ENCODE assay signal across 10 cellular contexts in the genomic region with DNA sequence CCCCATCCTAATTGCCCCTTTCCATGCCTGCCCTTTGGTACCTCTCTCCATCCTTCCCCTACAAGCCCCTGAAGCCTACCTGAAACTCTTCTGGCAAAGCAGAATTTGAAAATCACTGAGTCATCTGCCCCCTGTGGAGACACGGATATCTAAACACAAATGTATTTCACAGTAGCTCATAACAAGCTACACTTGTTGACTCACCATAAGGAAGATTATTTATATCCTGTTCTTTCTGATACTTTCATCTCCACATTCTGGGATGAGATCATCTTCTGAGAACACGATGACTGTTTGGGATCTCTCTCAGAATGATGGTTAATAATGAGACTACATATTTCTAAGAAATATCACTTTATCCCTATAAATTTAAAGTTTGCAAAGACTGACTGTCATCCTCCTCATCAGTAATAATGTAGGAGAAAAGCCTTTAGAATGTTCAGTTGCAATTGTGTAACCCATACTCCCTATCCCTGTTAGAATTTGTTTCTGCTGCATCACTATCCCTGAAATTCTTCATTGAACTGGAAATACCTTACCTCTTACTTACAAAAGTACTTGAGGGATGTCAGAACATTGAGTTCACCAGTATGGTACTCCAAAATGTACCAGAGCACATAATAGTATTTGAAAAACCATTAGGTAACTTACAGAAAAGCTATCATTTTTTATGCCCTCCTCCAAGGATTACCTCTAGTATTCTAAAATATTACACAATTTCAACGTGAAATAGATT. TPM values are rescaled to one million over a fixed set of nuclear protein-coding genes. Genes with fewer than 3 reads are reported as not detected.
DNase-seq lines count a peak whose midpoint lies in the region; ATAC-seq and TF ChIP-seq lines count a peak whose summit lies in the region.
"Had no signal": no experiment of that assay in that cellular context is flagged by ENCODE, and none has a peak within 500 bp of the region (broad histone marks: within the 10 kb centered on the region; RNA-seq: fewer than 3 reads in every experiment).

No MANE protein-coding gene starts in this region.

- peak overlapping the region in 2 of 4 donors; percentile 48 to 49 for H3K27ac ChIP-seq in esophagus squamous epithelium

- peaks cover 33% of the 10 kb centered on the region for H3K36me3 Mint-ChIP-seq in HFFc6 (ENCODE audit: low read depth)
- H3K36me3 Mint-ChIP-seq in activated naive CD4-positive, alpha-beta T cell treated with anti-CD3 and anti-CD28 coated beads for 36 hours (ENCODE audit: low read depth): no peaks in the 10 kb centered on the region

- no peaks in the 10 kb centered on the region for H3K27me3 ChIP-seq in esophagus squamous epithelium

- intact Hi-C loops in esophagus squamous epithelium (cut with DNase I): loop anchor here (10.0 kb wide), 1 partner anchor 48 kb away; no protein-coding TSS in a partner anchor
- intact Hi-C loops in activated naive CD4-positive, alpha-beta T cell treated with anti-CD3 and anti-CD28 coated beads for 36 hours (cut with micrococcal nuclease): no loop called here

- peak overlapping the region; percentile 86 for H3K27ac Mint-ChIP-seq in HFFc6
- no peak overlapping the region for H3K27ac Mint-ChIP-seq in activated naive CD4-positive, alpha-beta T cell treated with anti-CD3 and anti-CD28 coated beads for 36 hours

- peaks cover 63% of the 10 kb centered on the region for H3K4me1 Mint-ChIP-seq in HFFc6 (ENCODE audit: low read depth)
- no peaks in the 10 kb centered on the region for H3K4me1 Mint-ChIP-seq in activated naive CD4-positive, alpha-beta T cell treated with anti-CD3 and anti-CD28 coated beads for 36 hours (ENCODE audit: low read depth)

- 31% methylated on average over 3 of the region's 3 CpGs for WGBS in esophagus squamous epithelium, 2 donors

- H3K27me3 Mint-ChIP-seq in HFFc6 (ENCODE audit: insufficient read depth): no peaks in the 10 kb centered on the region
- peaks cover 9% of the 10 kb centered on the region for H3K27me3 Mint-ChIP-seq in activated naive CD4-positive, alpha-beta T cell treated with anti-CD3 and anti-CD28 coated beads for 36 hours (ENCODE audit: low read depth)

- H3K4me3 ChIP-seq in AG04449 (ENCODE audit: low read depth, low read length): no peak overlapping the region
- H3K4me3 ChIP-seq in esophagus squamous epithelium: no peak overlapping the region

- H3K9me3 Mint-ChIP-seq in HFFc6: no peaks in the 10 kb centered on the region
- no peaks in the 10 kb centered on the region for H3K9me3 Mint-ChIP-seq in activated naive CD4-positive, alpha-beta T cell treated with anti-CD3 and anti-CD28 coated beads for 36 hours

- no peaks in the 10 kb centered on the region for H3K9me3 ChIP-seq in esophagus squamous epithelium

- no peak for ATAC-seq in GM21447 (IDR thresholded peaks at IDR 0.05; ENCODE audit: unreplicated experiment)

- H3K4me1 ChIP-seq in esophagus squamous epithelium: peaks cover 0 to 18% (median 4%) of the 10 kb centered on the region in 3 donors

- no peaks in the 10 kb centered on the region for H3K36me3 ChIP-seq in esophagus squamous epithelium

- CTCF ChIA-PET in AG04449 (lab: Yijun Ruan, JAX): interaction anchor here (0.7 to 23.5 kb wide), 14 partner anchors 10 to 255 kb away, joined by 3 to 683 read pairs (median 5); partner anchors contain the start of gene IL12A
- CTCF ChIA-PET in activated naive CD4-positive, alpha-beta T cell treated with anti-CD3 and anti-CD28 coated beads for 36 hours (lab: Charles Lee): interaction anchor here (2.7 kb wide), 1 partner anchor 12 kb away, joined by 9 read pairs; no protein-coding TSS in a partner anchor

- DNase-seq in AG04449 (ENCODE audit: low read depth, low spot score) (peak; percentile 66), HFFc6 (peak; percentile 91), T1000 (lab: John Stamatoyannopoulos, UW) (peak; percentile 43), hepatic stellate cell (ENCODE audit: low spot score) (peak; percentile 71), mesenteric fat pad (ENCODE audit: low spot score) (no peak), esophagus squamous epithelium (lab: John Stamatoyannopoulos, UW) (no peak)
- DNase-seq in activated naive CD4-positive, alpha-beta T cell treated with anti-CD3 and anti-CD28 coated beads for 36 hours: no peak
- DNase-seq: kidney had no signal

- TF ChIP-seq POLR2A in esophagus squamous epithelium (IDR thresholded peaks at IDR 0.05): no peak

- peak overlapping the region; percentile 39 for H3K4me3 Mint-ChIP-seq in HFFc6
- H3K4me3 Mint-ChIP-seq in activated naive CD4-positive, alpha-beta T cell treated with anti-CD3 and anti-CD28 coated beads for 36 hours: no peak overlapping the region

- POLR2A ChIA-PET in AG04449 (lab: Yijun Ruan, JAX): interaction anchor here (0.6 to 1.2 kb wide), 4 partner anchors 11 to 140 kb away, joined by 3 to 4 read pairs (median 4); no protein-coding TSS in a partner anchor

- peak; percentile 19 for TF ChIP-seq CTCF in AG04449 (IDR thresholded peaks at IDR 0.05; ENCODE audit: insufficient read depth, low read length, missing control alignments)
- TF ChIP-seq CTCF in HFFc6 (IDR thresholded peaks at IDR 0.05): peak; percentile 74
- TF ChIP-seq CTCF in esophagus squamous epithelium (IDR thresholded peaks at IDR 0.05): peak in 1 of 6 experiments; percentile 45

RNA-seq across cellular contexts. Expression of gene SCHIP1, which starts 32.9 kb away (rescaled TPM):
- 1 to 10 TPM; 1.1 to 8.1 (median 2.2) TPM for total RNA-seq in HFFc6 (2021; fragmentation: NEBNext Ultra II Directional; extraction: Animal tissue kit (Norgen Biotek cat#: 25700))
- total RNA-seq in mesenteric fat pad (11.9 TPM), esophagus squamous epithelium (1 to 10 TPM in 2 of 4 donors, under 1 TPM in 2; 0.30 to 5.5 (median 0.83) TPM)
- not detected for total RNA-seq in activated naive CD4-positive, alpha-beta T cell treated with anti-CD3 and anti-CD28 coated beads for 36 hours
- total RNA-seq: HT-29 had no signal

Comparison
In these comparisons a context has a peak if more than half of its experiments do, and no peak if none do; other contexts are left out.
1. DNase-seq: peak in AG04449 (single experiment), HFFc6 (single experiment), T1000 (single experiment) and hepatic stellate cell (single experiment); none in mesenteric fat pad (single experiment), esophagus squamous epithelium (single experiment) and activated naive CD4-positive, alpha-beta T cell treated with anti-CD3 and anti-CD28 coated beads for 36 hours (single experiment).